ENCODE assay signal across 25 cellular contexts in genomic region chr4:81845761-81846160, GRCh38.
"Had no signal": no experiment of that assay in that cellular context is flagged by ENCODE, and none has a peak within 500 bp of the region (broad histone marks: within the 10 kb centered on the region; RNA-seq: fewer than 3 reads in every experiment).

No MANE protein-coding gene starts in this region.

- H3K27ac Mint-ChIP-seq: activated CD4-positive, alpha-beta T cell treated with anti-CD3 and anti-CD28 coated beads for 36 hours; activated CD8-positive, alpha-beta memory T cell treated with anti-CD3 and anti-CD28 coated beads, Interleukin-2, amount 10 ng/mL, durations not matched to agents 7 days and 5 days; activated CD8-positive, alpha-beta T cell treated with anti-CD3 and anti-CD28 coated beads, Interleukin-2, amount 10 ng/mL, durations not matched to agents 7 days and 5 days; activated naive CD4-positive, alpha-beta T cell treated with anti-CD3 and anti-CD28 coated beads, Interleukin-2, amount 50 U/mL, for 24 hours; activated naive CD8-positive, alpha-beta T cell treated with anti-CD3 and anti-CD28 coated beads, Interleukin-2, amount 50 U/mL, for 24 hours; activated T-helper 2 cell treated with anti-CD3 and anti-CD28 coated beads, Interferon-gamma antibody, Interleukin-2, Interleukin-4, amounts not matched to agents 10 μg/mL and 5 μg/mL and 100 μg/mL, durations not matched to agents 14 hours and 24 hours and 36 hours; mesothelial cell of epicardium; naive B cell had no signal

- H3K36me3 ChIP-seq: breast epithelium, left ventricle myocardium inferior, pancreas, right atrium auricular region, uterus had no signal

- H3K4me1 ChIP-seq: breast epithelium, pancreas, psoas muscle, testis had no signal

- H3K9me3 Mint-ChIP-seq: activated naive CD4-positive, alpha-beta T cell treated with anti-CD3 and anti-CD28 coated beads, Interleukin-2, amount 50 U/mL, for 24 hours; activated naive CD8-positive, alpha-beta T cell treated with anti-CD3 and anti-CD28 coated beads, Interleukin-2, amount 50 U/mL, for 24 hours; activated T-helper 2 cell treated with anti-CD3 and anti-CD28 coated beads, Interferon-gamma antibody, Interleukin-2, Interleukin-4, amounts not matched to agents 10 μg/mL and 5 μg/mL and 100 μg/mL, durations not matched to agents 14 hours and 24 hours and 36 hours; dendritic cell treated with granulocyte-macrophage colony-stimulating factor and Interleukin-4, amounts not matched to agents 40 ng/mL and 50 ng/mL, for 4 days; naive B cell had no signal

- H3K4me3 Mint-ChIP-seq: activated CD4-positive, alpha-beta T cell treated with anti-CD3 and anti-CD28 coated beads for 36 hours; activated CD8-positive, alpha-beta memory T cell treated with anti-CD3 and anti-CD28 coated beads, Interleukin-2, amount 10 ng/mL, durations not matched to agents 7 days and 5 days; activated CD8-positive, alpha-beta T cell treated with anti-CD3 and anti-CD28 coated beads, Interleukin-2, amount 10 ng/mL, durations not matched to agents 7 days and 5 days; activated naive CD4-positive, alpha-beta T cell treated with anti-CD3 and anti-CD28 coated beads, Interleukin-2, amount 50 U/mL, for 24 hours; activated naive CD8-positive, alpha-beta T cell treated with anti-CD3 and anti-CD28 coated beads, Interleukin-2, amount 50 U/mL, for 24 hours; dendritic cell treated with granulocyte-macrophage colony-stimulating factor and Interleukin-4, amounts not matched to agents 40 ng/mL and 50 ng/mL, for 4 days; mesothelial cell of epicardium; naive B cell had no signal

- H3K27me3 Mint-ChIP-seq: activated CD4-positive, alpha-beta T cell treated with anti-CD3 and anti-CD28 coated beads for 36 hours; dendritic cell treated with granulocyte-macrophage colony-stimulating factor and Interleukin-4, amounts not matched to agents 40 ng/mL and 50 ng/mL, for 4 days had no signal

- H3K9me3 ChIP-seq: breast epithelium, left ventricle myocardium inferior, pancreas, psoas muscle, right atrium auricular region, testis, uterus had no signal

- H3K4me1 Mint-ChIP-seq: activated CD8-positive, alpha-beta memory T cell treated with anti-CD3 and anti-CD28 coated beads, Interleukin-2, amount 10 ng/mL, durations not matched to agents 7 days and 5 days; activated naive CD4-positive, alpha-beta T cell treated with anti-CD3 and anti-CD28 coated beads, Interleukin-2, amount 50 U/mL, for 24 hours; naive B cell had no signal

- H3K27me3 ChIP-seq: breast epithelium, pancreas, right atrium auricular region, testis, uterus had no signal

- H3K27ac ChIP-seq: breast epithelium, epithelial cell of prostate, left ventricle myocardium inferior, pancreas, psoas muscle, right atrium auricular region, testis, uterus had no signal

- H3K4me3 ChIP-seq: breast epithelium, left ventricle myocardium inferior, lung, pancreas, psoas muscle, right atrium auricular region, testis, uterus had no signal

- H3K36me3 Mint-ChIP-seq: activated CD8-positive, alpha-beta memory T cell treated with anti-CD3 and anti-CD28 coated beads, Interleukin-2, amount 10 ng/mL, durations not matched to agents 7 days and 5 days; activated naive CD4-positive, alpha-beta T cell treated with anti-CD3 and anti-CD28 coated beads, Interleukin-2, amount 50 U/mL, for 24 hours; mesothelial cell of epicardium; naive B cell had no signal

- DNase-seq: activated CD4-positive, alpha-beta T cell treated with anti-CD3 and anti-CD28 coated beads for 36 hours; activated CD4-positive, CD25-positive, alpha-beta regulatory T cell; activated CD8-positive, alpha-beta memory T cell treated with anti-CD3 and anti-CD28 coated beads, Interleukin-2, amount 10 ng/mL, durations not matched to agents 7 days and 5 days; activated CD8-positive, alpha-beta T cell treated with anti-CD3 and anti-CD28 coated beads, Interleukin-2, amount 10 ng/mL, durations not matched to agents 7 days and 5 days; activated naive CD8-positive, alpha-beta T cell treated with anti-CD3 and anti-CD28 coated beads, Interleukin-2, amount 50 U/mL, for 24 hours; activated T-cell treated with anti-CD3 and anti-CD28 coated beads, Interleukin-2, amount 50 U/mL, for 48 hours; amygdala; central memory CD4-positive, alpha-beta T cell; left ventricle myocardium inferior; naive B cell; nucleus accumbens; pancreas; psoas muscle; stimulated activated CD4-positive, alpha-beta T cell treated with anti-CD3 and anti-CD28 coated beads, Interleukin-2, amount 100 ng/mL, for 48 hours; stimulated activated naive CD8-positive, alpha-beta T cell treated with anti-CD3 and anti-CD28 coated beads, Interleukin-15, Interleukin-2, amounts not matched to agents 100 U/mL and 50 U/mL, for 24 hours; testis; uterus had no signal
